In the genomic region with DNA sequence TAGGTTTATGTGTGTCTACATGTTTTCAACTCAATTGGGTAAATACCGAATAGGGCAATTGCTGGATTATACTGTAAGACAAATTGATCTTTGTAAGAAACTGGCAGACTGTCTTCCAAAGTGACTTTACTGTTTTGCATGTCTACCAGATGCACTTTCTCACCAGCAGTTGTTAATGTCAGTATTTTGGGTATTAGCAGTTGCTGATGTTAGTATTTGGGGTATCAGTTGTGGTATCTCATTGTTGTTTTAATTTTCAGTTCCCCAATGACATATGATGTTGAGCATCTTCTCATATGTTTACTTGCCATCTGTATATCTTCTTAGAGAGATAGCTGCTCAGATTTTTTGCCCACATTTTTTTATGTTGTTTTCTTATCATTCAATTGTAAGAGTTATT, we compare ENCODE assay signal across 27 cellular contexts. TPM values are rescaled to one million over a fixed set of nuclear protein-coding genes. Genes with fewer than 3 reads are reported as not detected.
"Had no signal": no experiment of that assay in that cellular context is flagged by ENCODE, and none has a peak within 500 bp of the region (broad histone marks: within the 10 kb centered on the region; RNA-seq: fewer than 3 reads in every experiment).

No MANE protein-coding gene starts in this region.

- H3K36me3 ChIP-seq: esophagus muscularis mucosa, heart right ventricle, pancreas, prostate gland, uterus had no signal

- ATAC-seq: activated naive CD4-positive, alpha-beta T cell treated with anti-CD3 and anti-CD28 coated beads, Interleukin-2, amount 50 U/mL, for 72 hours; activated T-cell treated with anti-CD3 and anti-CD28 coated beads, Interleukin-2, amount 50 U/mL, for 72 hours; foreskin keratinocyte; heart right ventricle; naive thymus-derived CD8-positive, alpha-beta T cell; pancreas; sciatic nerve; stimulated activated memory B cell treated with anti-CD40 and anti-IgM and Interleukin-4, amounts not matched to agents 10 μg/mL and 1 μg/mL and 100 μg/mL, for 72 hours; stimulated activated naive CD8-positive, alpha-beta T cell treated with anti-CD3 and anti-CD28 coated beads, Interleukin-15, amount 100 ng/mL, for 72 hours had no signal

- H3K4me3 ChIP-seq: esophagus muscularis mucosa, heart right ventricle, pancreas, prostate gland, skin epidermis, uterus had no signal

- H3K4me1 ChIP-seq: esophagus muscularis mucosa, foreskin keratinocyte, heart right ventricle, pancreas, prostate gland, uterus had no signal

- H3K27me3 ChIP-seq: esophagus muscularis mucosa, pancreas, uterus had no signal

- DNase-seq: activated CD4-positive, alpha-beta T cell treated with anti-CD3 and anti-CD28 coated beads for 4 hours; activated CD4-positive, alpha-beta T cell treated with anti-CD3 and anti-CD28 coated beads, Interleukin-2, amount 50 U/mL, for 4 hours; activated naive CD4-positive, alpha-beta T cell; activated T-cell treated with anti-CD3 and anti-CD28 coated beads for 4 hours; activated T-cell treated with anti-CD3 and anti-CD28 coated beads, Interleukin-2, amount 50 U/mL, for 72 hours; anterior cingulate cortex; foreskin keratinocyte; heart right ventricle; midbrain; naive thymus-derived CD8-positive, alpha-beta T cell; nucleus accumbens; pancreas; retina; stimulated activated CD4-positive, alpha-beta T cell treated with anti-CD3 and anti-CD28 coated beads, Interleukin-4, amount 100 ng/mL, for 24 hours; stimulated activated naive CD8-positive, alpha-beta T cell treated with anti-CD3 and anti-CD28 coated beads, Interleukin-15, amount 100 ng/mL, for 72 hours; substantia nigra; uterus had no signal

- H3K9me3 ChIP-seq: esophagus muscularis mucosa, heart right ventricle, pancreas, prostate gland, uterus had no signal

- H3K27ac ChIP-seq: esophagus muscularis mucosa, foreskin keratinocyte, heart right ventricle, pancreas, prostate gland, skin epidermis, uterus had no signal

RNA-seq across cellular contexts. Expression of a gene that starts 10.6 kb away (rescaled TPM):
- total RNA-seq: activated naive CD4-positive, alpha-beta T cell treated with anti-CD3 and anti-CD28 coated beads, Interleukin-2, amount 50 U/mL, for 72 hours; activated T-cell treated with anti-CD3 and anti-CD28 coated beads, Interleukin-2, amount 50 U/mL, for 72 hours; bronchial epithelial cell; esophagus muscularis mucosa; foreskin keratinocyte; heart right ventricle; kidney epithelial cell; lower leg skin; naive thymus-derived CD8-positive, alpha-beta T cell; neural crest cell; pancreas; prostate gland; sciatic nerve; uterus had no signal

RNA-seq across cellular contexts. Expression of a gene that starts 21.9 kb away (rescaled TPM):
- total RNA-seq: activated naive CD4-positive, alpha-beta T cell treated with anti-CD3 and anti-CD28 coated beads, Interleukin-2, amount 50 U/mL, for 72 hours; activated T-cell treated with anti-CD3 and anti-CD28 coated beads, Interleukin-2, amount 50 U/mL, for 72 hours; bronchial epithelial cell; foreskin keratinocyte; kidney epithelial cell; naive thymus-derived CD8-positive, alpha-beta T cell; neural crest cell had no signal

RNA-seq across cellular contexts. Expression of a gene that starts 56.5 kb away (rescaled TPM):
- total RNA-seq: activated naive CD4-positive, alpha-beta T cell treated with anti-CD3 and anti-CD28 coated beads, Interleukin-2, amount 50 U/mL, for 72 hours; activated T-cell treated with anti-CD3 and anti-CD28 coated beads, Interleukin-2, amount 50 U/mL, for 72 hours; bronchial epithelial cell; foreskin keratinocyte; kidney epithelial cell; naive thymus-derived CD8-positive, alpha-beta T cell; uterus had no signal
